Comparison of ENCODE assay signal across 10 cellular contexts in the genomic region with DNA sequence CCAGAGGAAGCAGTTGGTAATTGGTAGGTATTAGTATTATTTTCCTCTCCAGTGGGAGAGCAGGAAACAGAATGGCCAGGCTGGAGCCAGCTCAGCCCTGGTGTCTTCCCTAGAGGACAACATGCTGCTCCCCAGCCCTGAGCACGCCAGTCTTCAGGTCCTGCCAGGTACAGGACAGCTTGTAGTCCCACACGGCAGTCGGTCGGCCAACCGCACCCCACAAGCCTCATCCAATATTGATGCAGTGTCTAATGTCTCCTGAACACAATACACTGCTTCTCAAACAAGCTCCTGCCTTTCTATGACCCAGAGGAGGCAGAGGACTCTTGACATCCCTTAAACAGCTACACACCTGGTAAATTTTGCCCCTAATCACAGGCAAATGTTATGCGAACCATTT.
A peak's percentile ranks its signal among the peaks of the same experiment; 100 is the strongest.
DNase-seq lines count a peak whose midpoint lies in the region; ATAC-seq and TF ChIP-seq lines count a peak whose summit lies in the region.
"Had no signal": no experiment of that assay in that cellular context is flagged by ENCODE, and none has a peak within 500 bp of the region (broad histone marks: within the 10 kb centered on the region; RNA-seq: fewer than 3 reads in every experiment).

No MANE protein-coding gene starts in this region.

- peaks cover 64% of the 10 kb centered on the region for H3K4me1 Mint-ChIP-seq in activated T-cell treated with anti-CD3 and anti-CD28 coated beads, Interleukin-2, amount 50 U/mL, for 72 hours (ENCODE audit: low read depth)
- H3K4me1 Mint-ChIP-seq in activated B cell treated with CpG ODN at 0.5 μM for 24 hours = peaks cover 14% of the 10 kb centered on the region

- H3K4me3 Mint-ChIP-seq in activated T-cell treated with anti-CD3 and anti-CD28 coated beads, Interleukin-2, amount 50 U/mL, for 72 hours = peak overlapping the region; percentile 65 to 77
- H3K4me3 Mint-ChIP-seq in activated B cell treated with CpG ODN at 0.5 μM for 24 hours = no peak overlapping the region

- H3K36me3 ChIP-seq in gastroesophageal sphincter (no peaks in the 10 kb centered on the region), stomach (no peaks in the 10 kb centered on the region)
- H3K36me3 ChIP-seq: cardiac muscle cell had no signal

- H3K4me1 ChIP-seq in gastroesophageal sphincter = peaks cover 9 to 80% (median 34%) of the 10 kb centered on the region in 3 donors
- peaks cover 21 to 70% (median 38%) of the 10 kb centered on the region in 4 donors for H3K4me1 ChIP-seq in stomach

- ATAC-seq in activated T-cell treated with anti-CD3 and anti-CD28 coated beads, Interleukin-2, amount 50 U/mL, for 72 hours (replicated peaks in 1 of 2) = no peak
- no peak for ATAC-seq in activated B cell treated with CpG ODN at 0.5 μM for 24 hours (ENCODE audit: low read depth)
- ATAC-seq in gastroesophageal sphincter = no peak
- ATAC-seq in GM18517 (IDR thresholded peaks at IDR 0.05; ENCODE audit: unreplicated experiment) = no peak
- no peak for ATAC-seq in HG03159 (IDR thresholded peaks at IDR 0.05; ENCODE audit: unreplicated experiment)
- no peak for ATAC-seq in HG03175 (IDR thresholded peaks at IDR 0.05; ENCODE audit: unreplicated experiment)

- no peaks in the 10 kb centered on the region for H3K27me3 ChIP-seq in gastroesophageal sphincter
- H3K27me3 ChIP-seq in stomach = no peaks in the 10 kb centered on the region
- H3K27me3 ChIP-seq: cardiac muscle cell had no signal

- no peak for TF ChIP-seq EP300 in gastroesophageal sphincter (IDR thresholded peaks at IDR 0.05)
- TF ChIP-seq EP300 in stomach (IDR thresholded peaks at IDR 0.05) = no peak

- no peaks in the 10 kb centered on the region for H3K27me3 Mint-ChIP-seq in activated T-cell treated with anti-CD3 and anti-CD28 coated beads, Interleukin-2, amount 50 U/mL, for 72 hours (ENCODE audit: low read depth)
- no peaks in the 10 kb centered on the region for H3K27me3 Mint-ChIP-seq in activated B cell treated with CpG ODN at 0.5 μM for 24 hours

- peak overlapping the region in 3 of 4 donors; percentile 81 to 88 (median 84) for H3K27ac ChIP-seq in gastroesophageal sphincter
- H3K27ac ChIP-seq in stomach = peak overlapping the region in 4 of 5 donors; percentile 31 to 76 (median 49)
- H3K27ac ChIP-seq: cardiac muscle cell had no signal

- H3K9me3 Mint-ChIP-seq in activated T-cell treated with anti-CD3 and anti-CD28 coated beads, Interleukin-2, amount 50 U/mL, for 72 hours = no peaks in the 10 kb centered on the region
- no peaks in the 10 kb centered on the region for H3K9me3 Mint-ChIP-seq in activated B cell treated with CpG ODN at 0.5 μM for 24 hours

- CTCF ChIA-PET in activated B cell treated with CpG ODN at 0.5 μM for 24 hours (lab: Charles Lee) = no interaction called here

- H3K9me3 ChIP-seq in gastroesophageal sphincter (no peaks in the 10 kb centered on the region), stomach (no peaks in the 10 kb centered on the region)

- H3K36me3 Mint-ChIP-seq in activated T-cell treated with anti-CD3 and anti-CD28 coated beads, Interleukin-2, amount 50 U/mL, for 72 hours (ENCODE audit: insufficient read depth in 2 of 2) = no peaks in the 10 kb centered on the region
- H3K36me3 Mint-ChIP-seq in activated B cell treated with CpG ODN at 0.5 μM for 24 hours (ENCODE audit: low read depth) = no peaks in the 10 kb centered on the region

- no peak overlapping the region for H3K4me3 ChIP-seq in gastroesophageal sphincter
- H3K4me3 ChIP-seq in stomach = no peak overlapping the region
- H3K4me3 ChIP-seq: cardiac muscle cell had no signal

- WGBS in gastroesophageal sphincter (ENCODE audit: low coverage in 1 of 2), 2 donors = 43% methylated on average over 1 of the region's 6 CpGs; no CpG with 5 or more reads in 1 of the 2 donors
- WGBS in stomach, 5 donors = 85 to 97% (median 96%) methylated on average over 6 of the region's 6 CpGs

- peak in 1 of 2 donors; percentile 6 for DNase-seq in activated T-cell treated with anti-CD3 and anti-CD28 coated beads, Interleukin-2, amount 50 U/mL, for 72 hours
- no peak for DNase-seq in activated T-cell treated with anti-CD3 and anti-CD28 coated beads for 4 hours
- no peak for DNase-seq in activated B cell treated with CpG ODN at 0.5 μM for 24 hours
- no peak for DNase-seq in stomach
- DNase-seq: GF-D8 had no signal

- TF ChIP-seq POLR2A in gastroesophageal sphincter (IDR thresholded peaks at IDR 0.05) (no peak), stomach (IDR thresholded peaks at IDR 0.05) (no peak)

- intact Hi-C loops in activated B cell treated with CpG ODN at 0.5 μM for 24 hours (cut with micrococcal nuclease) = loop anchor here (1.0 to 5.0 kb wide), 2 partner anchors 71 to 88 kb away; partner anchors contain the start of gene PPP1CB
- intact Hi-C loops in stomach (cut with DNase I; ENCODE audit: low total_unique reads) = no loop called here

- H3K27ac Mint-ChIP-seq in activated T-cell treated with anti-CD3 and anti-CD28 coated beads, Interleukin-2, amount 50 U/mL, for 72 hours = no peak overlapping the region
- H3K27ac Mint-ChIP-seq in activated B cell treated with CpG ODN at 0.5 μM for 24 hours = peak overlapping the region; percentile 5

- POLR2A ChIA-PET in activated B cell treated with CpG ODN at 0.5 μM for 24 hours (lab: Charles Lee) = interaction anchor here (0.5 kb wide), 1 partner anchor 82 kb away, joined by 3 read pairs; no protein-coding TSS in a partner anchor

- TF ChIP-seq CTCF in activated B cell treated with CpG ODN at 0.5 μM for 24 hours (IDR thresholded peaks at IDR 0.05) (no peak), gastroesophageal sphincter (IDR thresholded peaks at IDR 0.05) (no peak), stomach (IDR thresholded peaks at IDR 0.05) (no peak)
